Comparison of ENCODE assay signal across 10 cellular contexts in genomic region chr17:77320046-77320445, GRCh38.
DNase-seq lines count a peak whose midpoint lies in the region; ATAC-seq and TF ChIP-seq lines count a peak whose summit lies in the region.
"Had no signal": no experiment of that assay in that cellular context is flagged by ENCODE, and none has a peak within 500 bp of the region (broad histone marks: within the 10 kb centered on the region; RNA-seq: fewer than 3 reads in every experiment).

No MANE protein-coding gene starts in this region.

- ATAC-seq in activated B cell treated with CpG ODN at 0.5 μM for 24 hours (ENCODE audit: low read depth) (no peak), thoracic aorta (ENCODE audit: insufficient number of reproducible peaks, low FRiP score, low read depth) (no peak)

- peak overlapping the region; percentile 75 for H3K4me2 ChIP-seq in hepatocyte

- peak overlapping the region; percentile 99 for H3K27ac ChIP-seq in hepatocyte
- H3K27ac ChIP-seq in thoracic aorta: peak overlapping the region; percentile 96 to 98
- H3K27ac ChIP-seq: C4-2B had no signal

- no peaks in the 10 kb centered on the region for H3K9me2 ChIP-seq in hepatocyte (replicated peaks; ENCODE audit: insufficient read depth)

- no peaks in the 10 kb centered on the region for H3K27me3 ChIP-seq in hepatocyte
- no peaks in the 10 kb centered on the region for H3K27me3 ChIP-seq in thoracic aorta (replicated peaks; ENCODE audit: insufficient read depth)

- peak overlapping the region; percentile 93 for H3K4me3 Mint-ChIP-seq in T-helper 2 cell treated with Interferon-gamma antibody and Interleukin-4, amounts not matched to agents 5 μg/mL and 100 μg/mL, for 36 hours
- peak overlapping the region; percentile 92 for H3K4me3 Mint-ChIP-seq in activated B cell treated with CpG ODN at 0.5 μM for 24 hours

- H3K27ac Mint-ChIP-seq in T-helper 2 cell treated with Interferon-gamma antibody and Interleukin-4, amounts not matched to agents 5 μg/mL and 100 μg/mL, for 36 hours: no peak overlapping the region
- peak overlapping the region; percentile 82 for H3K27ac Mint-ChIP-seq in activated B cell treated with CpG ODN at 0.5 μM for 24 hours

- H3K4me1 ChIP-seq in hepatocyte (ENCODE audit: insufficient read depth): peaks cover 76% of the 10 kb centered on the region
- H3K4me1 ChIP-seq in thoracic aorta (ENCODE audit: control insufficient read depth in 1 of 2, low read depth in 2 of 2): peaks cover 48 to 75% of the 10 kb centered on the region in 2 donors

- 74% methylated on average over 18 of the region's 18 CpGs for WGBS in hepatocyte (ENCODE audit: low lambda C conversion rate, missing lambda C conversion rate)

- no peak for DNase-seq in T-helper 2 cell treated with Interferon-gamma antibody and Interleukin-4, amounts not matched to agents 5 μg/mL and 100 μg/mL, for 36 hours (ENCODE audit: low spot score)
- DNase-seq in T-helper 2 cell: no peak
- DNase-seq in activated B cell treated with CpG ODN at 0.5 μM for 24 hours: no peak
- DNase-seq in hepatocyte (ENCODE audit: low spot score): no peak
- no peak for DNase-seq in thoracic aorta (ENCODE audit: low spot score)
- no peak for DNase-seq in H4 (ENCODE audit: low spot score)
- DNase-seq in SHP77 (lab: John Stamatoyannopoulos, UW): no peak
- DNase-seq in DMS79 treated with DMSO at 0.1 percent for 48 hours (lab: John Stamatoyannopoulos, UW): no peak
- DNase-seq: NCI-H1105 had no signal

- no peak for TF ChIP-seq CTCF in activated B cell treated with CpG ODN at 0.5 μM for 24 hours (IDR thresholded peaks at IDR 0.05)
- TF ChIP-seq CTCF in hepatocyte (IDR thresholded peaks at IDR 0.05; ENCODE audit: poor library complexity): no peak
- no peak for TF ChIP-seq CTCF in thoracic aorta (IDR thresholded peaks at IDR 0.05)

- H2AFZ ChIP-seq in hepatocyte: no peak overlapping the region

- no peaks in the 10 kb centered on the region for H4K20me1 ChIP-seq in hepatocyte (ENCODE audit: insufficient read depth, poor library complexity, severe bottlenecking)

- no peaks in the 10 kb centered on the region for H3K36me3 ChIP-seq in hepatocyte (replicated peaks; ENCODE audit: insufficient read depth, low read depth)
- no peaks in the 10 kb centered on the region for H3K36me3 ChIP-seq in thoracic aorta

- H3K79me2 ChIP-seq in hepatocyte: peaks cover 71% of the 10 kb centered on the region

- H3K4me1 Mint-ChIP-seq in T-helper 2 cell treated with Interferon-gamma antibody and Interleukin-4, amounts not matched to agents 5 μg/mL and 100 μg/mL, for 36 hours (ENCODE audit: low read depth): peaks cover 32% of the 10 kb centered on the region
- peaks cover 81% of the 10 kb centered on the region for H3K4me1 Mint-ChIP-seq in activated B cell treated with CpG ODN at 0.5 μM for 24 hours

- H3K9me3 ChIP-seq in hepatocyte (ENCODE audit: low read depth) (no peaks in the 10 kb centered on the region), thoracic aorta (no peaks in the 10 kb centered on the region)

- no peaks in the 10 kb centered on the region for H3K27me3 Mint-ChIP-seq in T-helper 2 cell treated with Interferon-gamma antibody and Interleukin-4, amounts not matched to agents 5 μg/mL and 100 μg/mL, for 36 hours (ENCODE audit: low read depth)
- no peaks in the 10 kb centered on the region for H3K27me3 Mint-ChIP-seq in activated B cell treated with CpG ODN at 0.5 μM for 24 hours

- H3K9me3 Mint-ChIP-seq in T-helper 2 cell treated with Interferon-gamma antibody and Interleukin-4, amounts not matched to agents 5 μg/mL and 100 μg/mL, for 36 hours: no peaks in the 10 kb centered on the region
- H3K9me3 Mint-ChIP-seq in activated B cell treated with CpG ODN at 0.5 μM for 24 hours: peaks cover 3% of the 10 kb centered on the region

- H3K4me3 ChIP-seq in hepatocyte: peak overlapping the region; percentile 20
- peak overlapping the region; percentile 74 for H3K4me3 ChIP-seq in thoracic aorta

- CTCF ChIA-PET in activated B cell treated with CpG ODN at 0.5 μM for 24 hours (lab: Charles Lee): interaction anchor here (0.6 kb wide), 1 partner anchor 124 kb away, joined by 3 read pairs; no protein-coding TSS in a partner anchor

- POLR2A ChIA-PET in activated B cell treated with CpG ODN at 0.5 μM for 24 hours (lab: Charles Lee): interaction anchor here (0.8 to 7.3 kb wide), 10 partner anchors 15 to 638 kb away, joined by 3 to 87 read pairs (median 4); partner anchors contain the start of gene TNRC6C

- intact Hi-C loops in activated B cell treated with CpG ODN at 0.5 μM for 24 hours (cut with micrococcal nuclease): loop anchor here (5.0 to 10.0 kb wide), 4 partner anchors 565 to 812 kb away; partner anchors contain the start of genes MFSD11, SRSF2, TMC8 and TNRC6C

- H3K36me3 Mint-ChIP-seq in T-helper 2 cell treated with Interferon-gamma antibody and Interleukin-4, amounts not matched to agents 5 μg/mL and 100 μg/mL, for 36 hours (ENCODE audit: low read depth): no peaks in the 10 kb centered on the region
- H3K36me3 Mint-ChIP-seq in activated B cell treated with CpG ODN at 0.5 μM for 24 hours (ENCODE audit: low read depth): peaks cover 3% of the 10 kb centered on the region
